ENCODE assay signal across 2 cellular contexts in genomic region chr5:154077692-154078091, GRCh38.
TF ChIP-seq lines count a peak whose summit lies in the region.

No MANE protein-coding gene starts in this region.

TF ChIP-seq in HCT116, 20 proteins besides CTCF, POLR2A, EP300 and RAD21:
- TF ChIP-seq EZH2 (IDR thresholded peaks at IDR 0.05) (no peak), YY1 (IDR thresholded peaks at IDR 0.05; ENCODE audit: extremely low read depth, insufficient replicate concordance, low read depth, low read length) (no peak), REST (IDR thresholded peaks at IDR 0.05; ENCODE audit: low read depth) (no peak), ELF1 (IDR thresholded peaks at IDR 0.05; ENCODE audit: borderline replicate concordance, low read depth) (no peak), CEBPB (IDR thresholded peaks at IDR 0.05; ENCODE audit: low read depth) (no peak), EGR1 (IDR thresholded peaks at IDR 0.05; ENCODE audit: low read depth) (no peak), ZBTB33 (IDR thresholded peaks at IDR 0.05; ENCODE audit: extremely low read depth, insufficient replicate concordance, low read length) (no peak), EZH2phosphoT487 (IDR thresholded peaks at IDR 0.05; ENCODE audit: borderline replicate concordance) (no peak), ZFX (IDR thresholded peaks at IDR 0.05) (no peak), JUND (IDR thresholded peaks at IDR 0.05) (no peak), CBX3 (IDR thresholded peaks at IDR 0.05; ENCODE audit: low read depth) (no peak), ZNF274 (IDR thresholded peaks at IDR 0.05; ENCODE audit: low read depth, low read length) (no peak)

TF ChIP-seq in K562, 482 proteins besides CTCF, POLR2A, EP300 and RAD21:
- TF ChIP-seq C11orf30 (IDR thresholded peaks at IDR 0.05; ENCODE audit: low read depth) (no peak), VEZF1 (CRISPR knock-in tag; IDR thresholded peaks at IDR 0.05) (no peak), NR2C2 (CRISPR knock-in tag; IDR thresholded peaks at IDR 0.05) (no peak), NR2C2 (tag; IDR thresholded peaks at IDR 0.05) (peak; percentile 40; the same call in 1 of the 2 replicates)
TF ChIP-seq in K562: peak in this region for 1.
